Comparison of ENCODE assay signal across 10 cellular contexts in genomic region chr11:32960553-32961164, GRCh38. TPM values are rescaled to one million over a fixed set of nuclear protein-coding genes. Genes with fewer than 3 reads are reported as not detected.
DNase-seq lines count a peak whose midpoint lies in the region; ATAC-seq, FAIRE-seq and TF ChIP-seq lines count a peak whose summit lies in the region.
"Had no signal": no experiment of that assay in that cellular context is flagged by ENCODE, and none has a peak within 500 bp of the region (broad histone marks: within the 10 kb centered on the region; RNA-seq: fewer than 3 reads in every experiment).

No MANE protein-coding gene starts in this region.

- FAIRE-seq in RCC 7860 (lab: Jason Lieb, UNC), result peak; percentile 68

- H3K79me2 ChIP-seq in parathyroid adenoma, result no peaks in the 10 kb centered on the region

- TF ChIP-seq CTCF in Caco-2 (IDR thresholded peaks at IDR 0.05; ENCODE audit: insufficient read depth in 1 of 2, low read depth in 1 of 2, low read length in 1 of 2, severe bottlenecking in 1 of 2, unreplicated experiment in 1 of 2), result peak; percentile 58 to 60
- TF ChIP-seq CTCF in HFF-Myc (IDR thresholded peaks at IDR 0.05; ENCODE audit: low read depth, low read length, missing control alignments), result peak; percentile 27
- peak; percentile 58 for TF ChIP-seq CTCF in parathyroid adenoma (IDR thresholded peaks at IDR 0.05)

- H3K9me3 ChIP-seq in Caco-2 (no peaks in the 10 kb centered on the region), parathyroid adenoma (ENCODE audit: control insufficient read depth, low read length) (no peaks in the 10 kb centered on the region)
- H3K9me3 ChIP-seq: SJCRH30 had no signal

- H3K36me3 Mint-ChIP-seq in Caco-2 (ENCODE audit: insufficient read depth, unreplicated experiment), result peaks cover 36% of the 10 kb centered on the region

- ATAC-seq in esophagus mucosa (peak; percentile 50), GM21447 (IDR thresholded peaks at IDR 0.05; ENCODE audit: unreplicated experiment) (no peak)
- ATAC-seq: naive thymus-derived CD8-positive, alpha-beta T cell had no signal

- H3K4me3 Mint-ChIP-seq in Caco-2 (ENCODE audit: unreplicated experiment), result no peak overlapping the region
- H3K4me3 Mint-ChIP-seq: naive thymus-derived CD8-positive, alpha-beta T cell had no signal

- H3K27me3 ChIP-seq in Caco-2 (replicated peaks; ENCODE audit: control insufficient read depth, insufficient read depth, low read length), result no peaks in the 10 kb centered on the region
- H3K27me3 ChIP-seq in parathyroid adenoma (ENCODE audit: control insufficient read depth, insufficient read depth, low read length), result no peaks in the 10 kb centered on the region
- H3K27me3 ChIP-seq: SJCRH30 had no signal

- no peaks in the 10 kb centered on the region for H3K4me1 Mint-ChIP-seq in Caco-2 (ENCODE audit: low read depth, unreplicated experiment)
- H3K4me1 Mint-ChIP-seq: naive thymus-derived CD8-positive, alpha-beta T cell had no signal

- H3K27me3 Mint-ChIP-seq in Caco-2 (ENCODE audit: insufficient read depth, unreplicated experiment), result no peaks in the 10 kb centered on the region
- H3K27me3 Mint-ChIP-seq: naive thymus-derived CD8-positive, alpha-beta T cell had no signal

- H3K36me3 ChIP-seq in Caco-2 (ENCODE audit: control insufficient read depth, insufficient read depth, low read length) (peaks cover 2% of the 10 kb centered on the region; the same call in 1 of the 2 replicates), parathyroid adenoma (ENCODE audit: control insufficient read depth, insufficient read depth, low read length) (no peaks in the 10 kb centered on the region)

- no TSS peak for BruUV-seq in Caco-2 (replicated peaks; lab: Mats Ljungman, UMichigan)

- POLR2A ChIA-PET in Caco-2 (lab: Charles Lee), result no interaction called here

- H3K27ac Mint-ChIP-seq in Caco-2 (ENCODE audit: unreplicated experiment), result no peak overlapping the region
- H3K27ac Mint-ChIP-seq: naive thymus-derived CD8-positive, alpha-beta T cell had no signal

- no peak overlapping the region for H3K9ac ChIP-seq in parathyroid adenoma

- H2AFZ ChIP-seq in parathyroid adenoma, result no peak overlapping the region

- intact Hi-C loops in Caco-2 (cut with micrococcal nuclease; ENCODE audit: unreplicated experiment), result loop anchor here (1.0 to 2.0 kb wide), 4 partner anchors 56 to 368 kb away; partner anchors contain the start of gene CSTF3

- DNase-seq in Caco-2 (peak in 1 of 2 experiments; percentile 40), HFF-Myc (ENCODE audit: extremely low read depth, low read depth) (peak; percentile 12), RCC 7860 (ENCODE audit: low spot score) (peak; percentile 28), cortex of kidney (lab: John Stamatoyannopoulos, UW) (no peak), cerebellar nuclear complex (lab: John Stamatoyannopoulos, UW) (no peak)

- no peaks in the 10 kb centered on the region for H3K4me1 ChIP-seq in Caco-2
- H3K4me1 ChIP-seq in parathyroid adenoma, result no peaks in the 10 kb centered on the region
- H3K4me1 ChIP-seq: SJCRH30 had no signal

- no peak overlapping the region for H3K27ac ChIP-seq in parathyroid adenoma
- H3K27ac ChIP-seq: SJCRH30 had no signal

- CTCF ChIA-PET in Caco-2 (lab: Charles Lee), result interaction anchor here (1.8 kb wide), 1 partner anchor 105 kb away, joined by 8 read pairs; no protein-coding TSS in a partner anchor

- H3K4me3 ChIP-seq in Caco-2 (ENCODE audit: low read depth, low read length), result no peak overlapping the region
- H3K4me3 ChIP-seq in HFF-Myc (replicated peaks; ENCODE audit: low read depth, low read length), result no peak overlapping the region
- no peak overlapping the region for H3K4me3 ChIP-seq in parathyroid adenoma (ENCODE audit: low read depth, low read length)
- H3K4me3 ChIP-seq: SJCRH30 had no signal

- no peaks in the 10 kb centered on the region for H3K9me3 Mint-ChIP-seq in Caco-2 (ENCODE audit: unreplicated experiment)
- H3K9me3 Mint-ChIP-seq: naive thymus-derived CD8-positive, alpha-beta T cell had no signal

- no peak overlapping the region for H3K4me2 ChIP-seq in parathyroid adenoma (ENCODE audit: low read length)

RNA-seq across cellular contexts. Expression of gene DEPDC7, which starts 55.0 kb away (rescaled TPM):
- total RNA-seq in Caco-2 (2022), result 17.0 and 17.2 TPM in 2 replicates
- total RNA-seq in esophagus mucosa, result 5.6 TPM

Comparison
In these comparisons a context has a peak if more than half of its experiments do, and no peak if none do; other contexts are left out.
1. DNase-seq: peak in HFF-Myc (single experiment) and RCC 7860 (single experiment); none in cortex of kidney (single experiment) and cerebellar nuclear complex (0 of 2).
2. Peak in every context shown above with its lines, with median percentiles within 50 percentile points of each other: CTCF ChIP-seq.